ENCODE assay signal across 8 cellular contexts in genomic region chr9:34500623-34501267, GRCh38. TPM values are rescaled to one million over a fixed set of nuclear protein-coding genes. Genes with fewer than 3 reads are reported as not detected.
DNase-seq lines count a peak whose midpoint lies in the region; ATAC-seq and TF ChIP-seq lines count a peak whose summit lies in the region.

No MANE protein-coding gene starts in this region.

- H3K36me3 ChIP-seq in CD8-positive, alpha-beta memory T cell (ENCODE audit: insufficient read depth, low read length): no peaks in the 10 kb centered on the region
- no peaks in the 10 kb centered on the region for H3K36me3 ChIP-seq in OCI-LY3 (replicated peaks; ENCODE audit: low read depth, low read length)
- H3K36me3 ChIP-seq in fibroblast of lung (ENCODE audit: control insufficient read depth, insufficient read depth, low read length): no peaks in the 10 kb centered on the region
- H3K36me3 ChIP-seq in thyroid gland: no peaks in the 10 kb centered on the region

- no peak overlapping the region for H3K4me3 ChIP-seq in CD8-positive, alpha-beta memory T cell (ENCODE audit: low read length)
- H3K4me3 ChIP-seq in HFF-Myc (replicated peaks; ENCODE audit: low read depth, low read length): no peak overlapping the region
- no peak overlapping the region for H3K4me3 ChIP-seq in OCI-LY3 (ENCODE audit: low read length)
- H3K4me3 ChIP-seq in fibroblast of lung (replicated peaks in 1 of 4; ENCODE audit: control extremely low read depth in 1 of 4, insufficient read depth in 1 of 4, low read depth in 3 of 4, low read length in 4 of 4): no peak overlapping the region
- no peak overlapping the region for H3K4me3 ChIP-seq in thyroid gland (replicated peaks in 1 of 3)

- peaks cover 10 to 20% of the 10 kb centered on the region in 2 donors for H3K27me3 Mint-ChIP-seq in CD8-positive, alpha-beta memory T cell

- peaks cover 0 to 2% (median 0%) of the 10 kb centered on the region in 3 donors for H3K4me1 Mint-ChIP-seq in CD8-positive, alpha-beta memory T cell

- H3K27ac ChIP-seq in CD8-positive, alpha-beta memory T cell (ENCODE audit: low read depth, low read length): no peak overlapping the region
- no peak overlapping the region for H3K27ac ChIP-seq in OCI-LY3 (ENCODE audit: low read length)
- no peak overlapping the region for H3K27ac ChIP-seq in fibroblast of lung (ENCODE audit: insufficient read depth, low read length)
- no peak overlapping the region for H3K27ac ChIP-seq in thyroid gland

- H3K36me3 Mint-ChIP-seq in CD8-positive, alpha-beta memory T cell: no peaks in the 10 kb centered on the region

- no peak overlapping the region for H3K27ac Mint-ChIP-seq in CD8-positive, alpha-beta memory T cell

- intact Hi-C loops in thyroid gland (cut with DNase I): loop anchor here (2.0 to 10.0 kb wide), 3 partner anchors 63 to 166 kb away; no protein-coding TSS in a partner anchor

- no peaks in the 10 kb centered on the region for H3K27me3 ChIP-seq in CD8-positive, alpha-beta memory T cell (ENCODE audit: insufficient read depth, low read length, poor library complexity, severe bottlenecking)
- H3K27me3 ChIP-seq in OCI-LY3 (ENCODE audit: low read depth, low read length) (peaks cover 18% of the 10 kb centered on the region), fibroblast of lung (ENCODE audit: control insufficient read depth, insufficient read depth, low read length) (peaks cover 18% of the 10 kb centered on the region), thyroid gland (no peaks in the 10 kb centered on the region)

- CTCF ChIA-PET in CD8-positive, alpha-beta memory T cell (lab: Charles Lee): interaction anchor here (0.7 to 3.6 kb wide), 14 partner anchors 10 to 170 kb away, joined by 3 to 21 read pairs (median 4); partner anchors contain the start of gene ENHO

- DNase-seq in CD8-positive, alpha-beta memory T cell: peak; percentile 50 to 79 (median 61)
- DNase-seq in HFF-Myc (ENCODE audit: extremely low read depth, low read depth): peak; percentile 24
- peak; percentile 76 for DNase-seq in activated T-cell treated with anti-CD3 and anti-CD28 coated beads for 48 hours (ENCODE audit: low read depth)
- DNase-seq in fibroblast of lung (ENCODE audit: low read depth in 2 of 2): peak in 1 of 2 donors; percentile 27
- DNase-seq in omental fat pad (ENCODE audit: low spot score): peak; percentile 62
- DNase-seq in thyroid gland: peak; percentile 52 to 59

- no peak overlapping the region for H3K4me3 Mint-ChIP-seq in CD8-positive, alpha-beta memory T cell

- H3K79me2 ChIP-seq in OCI-LY3 (ENCODE audit: low read length) (no peaks in the 10 kb centered on the region), fibroblast of lung (ENCODE audit: control insufficient read depth, insufficient read depth, low read length) (no peaks in the 10 kb centered on the region)

- no peaks in the 10 kb centered on the region for H3K9me3 Mint-ChIP-seq in CD8-positive, alpha-beta memory T cell

- TF ChIP-seq POLR2A in thyroid gland (IDR thresholded peaks at IDR 0.05): no peak

- no peaks in the 10 kb centered on the region for H3K4me1 ChIP-seq in CD8-positive, alpha-beta memory T cell (ENCODE audit: insufficient read depth, low read length)
- peaks cover 3% of the 10 kb centered on the region; the same call in 1 of the 2 replicates for H3K4me1 ChIP-seq in OCI-LY3 (ENCODE audit: low read length)
- no peaks in the 10 kb centered on the region for H3K4me1 ChIP-seq in fibroblast of lung (ENCODE audit: control insufficient read depth, extremely low read depth, insufficient read depth, low read length)
- peaks cover 9 to 14% of the 10 kb centered on the region in 2 donors for H3K4me1 ChIP-seq in thyroid gland

- H2AFZ ChIP-seq in OCI-LY3 (ENCODE audit: low read depth, low read length): no peak overlapping the region
- no peak overlapping the region for H2AFZ ChIP-seq in fibroblast of lung (ENCODE audit: low read length)

- POLR2A ChIA-PET in CD8-positive, alpha-beta memory T cell (lab: Charles Lee): no interaction called here

- H3K9ac ChIP-seq in OCI-LY3 (ENCODE audit: low read length) (no peak overlapping the region), fibroblast of lung (ENCODE audit: insufficient read depth, low read length) (no peak overlapping the region)

- H4K20me1 ChIP-seq in OCI-LY3 (ENCODE audit: insufficient read depth, low read length): 0 out of 2 replicates have a peak, but pooled peaks cover 6% of the 10 kb centered on the region
- no peaks in the 10 kb centered on the region for H4K20me1 ChIP-seq in fibroblast of lung (ENCODE audit: control insufficient read depth, extremely low read depth, insufficient read depth, low read length)

- 0 to 2% methylated on average over 2 to 6 of the region's 6 CpGs for WGBS in thyroid gland, 2 donors

- peak; percentile 34 for ATAC-seq in omental fat pad (ENCODE audit: low FRiP score)
- no peak for ATAC-seq in HG03469 (IDR thresholded peaks at IDR 0.05; ENCODE audit: unreplicated experiment)

- H3K9me3 ChIP-seq in CD8-positive, alpha-beta memory T cell (ENCODE audit: low read length): no peaks in the 10 kb centered on the region
- H3K9me3 ChIP-seq in OCI-LY3 (ENCODE audit: insufficient read depth, low read length): no peaks in the 10 kb centered on the region
- H3K9me3 ChIP-seq in fibroblast of lung (ENCODE audit: control insufficient read depth, insufficient read depth, low read depth, low read length): no peaks in the 10 kb centered on the region
- H3K9me3 ChIP-seq in thyroid gland: no peaks in the 10 kb centered on the region

- H3K4me2 ChIP-seq in OCI-LY3 (ENCODE audit: low read length): peak overlapping the region; percentile 10; the same call in 1 of the 2 replicates
- H3K4me2 ChIP-seq in fibroblast of lung (ENCODE audit: extremely low read depth, insufficient read depth, low read length): no peak overlapping the region

- TF ChIP-seq CTCF in HFF-Myc (IDR thresholded peaks at IDR 0.05; ENCODE audit: low read depth, low read length, missing control alignments) (peak; percentile 99), OCI-LY3 (IDR thresholded peaks at IDR 0.05; ENCODE audit: low read depth, low read length) (peak; percentile 97), fibroblast of lung (conservative IDR thresholded peaks at IDR 0.05 in 1 of 2, IDR thresholded peaks at IDR 0.05 in 1 of 2; ENCODE audit: low read depth in 1 of 2, low read length in 2 of 2) (peak; percentile 99), omental fat pad (IDR thresholded peaks at IDR 0.05) (peak in 2 of 3 donors; percentile 65 to 94), thyroid gland (IDR thresholded peaks at IDR 0.05) (peak; percentile 84 to 98 (median 90))

RNA-seq across cellular contexts. Expression of gene ENHO, which starts 22.0 kb away (rescaled TPM):
- total RNA-seq in CD8-positive, alpha-beta memory T cell: under 1 TPM; 0.35 to 0.39 TPM
- not detected for polyA plus RNA-seq in CD8-positive, alpha-beta memory T cell
- under 0.01 TPM in 1 of 2 replicates, not detected in the other for total RNA-seq in fibroblast of lung
- 0.07 TPM in 1 of 2 replicates, not detected in the other for polyA plus RNA-seq in fibroblast of lung
- 0.21 TPM in 1 of 2 replicates, not detected in the other for polyA plus RNA-seq in fibroblast of lung (2012)
- polyA minus RNA-seq in fibroblast of lung (ENCODE audit: low replicate concordance): not detected in 2 replicates
- not detected for total RNA-seq in omental fat pad
- not detected for total RNA-seq in thyroid gland

RNA-seq across cellular contexts. Expression of gene DNAI1, which starts 42.1 kb away (rescaled TPM):
- not detected for total RNA-seq in CD8-positive, alpha-beta memory T cell
- not detected for polyA plus RNA-seq in CD8-positive, alpha-beta memory T cell
- total RNA-seq in fibroblast of lung (not detected in 2 replicates), omental fat pad (not detected), thyroid gland (under 1 TPM in 2 of 4 donors, not detected in 2; 0.81 to 0.89 TPM)
- not detected in 2 replicates for polyA plus RNA-seq in fibroblast of lung
- not detected in 2 replicates for polyA plus RNA-seq in fibroblast of lung (2012)
- polyA minus RNA-seq in fibroblast of lung (ENCODE audit: low replicate concordance): not detected in 2 replicates

RNA-seq across cellular contexts. Expression of gene FAM219A, which starts 42.4 kb away (rescaled TPM):
- total RNA-seq in CD8-positive, alpha-beta memory T cell: 10 to 100 TPM in 1 of 2 experiments, 1 to 10 TPM in 1; 9.4 to 10.5 TPM
- 1.7 TPM for polyA plus RNA-seq in CD8-positive, alpha-beta memory T cell
- 3.3 and 5.3 TPM in 2 replicates for total RNA-seq in fibroblast of lung
- 7.3 and 8.8 TPM in 2 replicates for polyA plus RNA-seq in fibroblast of lung
- 9.4 and 10.5 TPM in 2 replicates for polyA plus RNA-seq in fibroblast of lung (2012)
- 16.8 and 19.6 TPM in 2 replicates for polyA minus RNA-seq in fibroblast of lung (ENCODE audit: low replicate concordance)
- 10 to 100 TPM in 3 of 4 donors, 1 to 10 TPM in 1; 6.7 to 16.4 (median 13.6) TPM for total RNA-seq in omental fat pad
- 10 to 100 TPM in 3 of 4 donors, 1 to 10 TPM in 1; 6.6 to 14.3 (median 10.5) TPM for total RNA-seq in thyroid gland
